Comparison of ENCODE assay signal across 16 cellular contexts in genomic region chr14:33762462-33762861, GRCh38.
"Had no signal": no experiment of that assay in that cellular context is flagged by ENCODE, and none has a peak within 500 bp of the region (broad histone marks: within the 10 kb centered on the region; RNA-seq: fewer than 3 reads in every experiment).

No MANE protein-coding gene starts in this region.

- H3K27ac Mint-ChIP-seq: activated B cell treated with CpG ODN at 0.5 μM for 24 hours; activated naive CD4-positive, alpha-beta T cell treated with anti-CD3 and anti-CD28 coated beads, Interleukin-2, amount 50 U/mL, for 24 hours; naive thymus-derived CD8-positive, alpha-beta T cell; stimulated activated naive CD8-positive, alpha-beta T cell treated with anti-CD3 and anti-CD28 coated beads, Interleukin-15, Interleukin-2, amounts not matched to agents 100 ng/mL and 50 ng/mL, for 24 hours; T-helper 1 cell treated with Interleukin-12 subunit alpha and Interleukin-12 subunit beta and Interleukin-4 antibody, amounts not matched to agents 30 μg/mL and 1 μg/mL, for 36 hours had no signal

- H3K27me3 Mint-ChIP-seq: activated B cell treated with CpG ODN at 0.5 μM for 24 hours had no signal

- H3K4me3 ChIP-seq: gastrocnemius medialis, mucosa of descending colon, prostate gland, sigmoid colon, thoracic aorta had no signal

- H3K36me3 Mint-ChIP-seq: activated naive CD4-positive, alpha-beta T cell treated with anti-CD3 and anti-CD28 coated beads, Interleukin-2, amount 50 U/mL, for 24 hours; naive thymus-derived CD8-positive, alpha-beta T cell had no signal

- DNase-seq: activated B cell treated with CpG ODN at 0.5 μM for 24 hours; activated CD4-positive, alpha-beta T cell treated with anti-CD3 and anti-CD28 coated beads, Interleukin-2, amount 50 U/mL, for 4 hours; activated effector memory CD4-positive, alpha-beta T cell treated with Interleukin-2 at 50 U/mL for 16 hours; activated T-cell treated with anti-CD3 and anti-CD28 coated beads, Interleukin-2, amount 50 U/mL, for 1 hour; brain microvascular endothelial cell; gastrocnemius medialis; mucosa of descending colon; naive thymus-derived CD8-positive, alpha-beta T cell; nucleus accumbens; sigmoid colon; stimulated activated CD4-positive, alpha-beta T cell treated with anti-CD3 and anti-CD28 coated beads, Interleukin-4, amount 100 ng/mL, for 1 hour had no signal

- ATAC-seq: gastrocnemius medialis; mucosa of descending colon; naive thymus-derived CD8-positive, alpha-beta T cell had no signal

- H3K4me3 Mint-ChIP-seq: activated B cell treated with CpG ODN at 0.5 μM for 24 hours; activated naive CD4-positive, alpha-beta T cell treated with anti-CD3 and anti-CD28 coated beads, Interleukin-2, amount 50 U/mL, for 24 hours; naive thymus-derived CD8-positive, alpha-beta T cell; stimulated activated naive CD8-positive, alpha-beta T cell treated with anti-CD3 and anti-CD28 coated beads, Interleukin-15, Interleukin-2, amounts not matched to agents 100 ng/mL and 50 ng/mL, for 24 hours; T-helper 1 cell treated with Interleukin-12 subunit alpha and Interleukin-12 subunit beta and Interleukin-4 antibody, amounts not matched to agents 30 μg/mL and 1 μg/mL, for 36 hours had no signal

- H3K4me1 ChIP-seq: gastrocnemius medialis, prostate gland had no signal

- H3K9me3 ChIP-seq: gastrocnemius medialis, mucosa of descending colon, prostate gland, sigmoid colon, thoracic aorta had no signal

- H3K27ac ChIP-seq: brain microvascular endothelial cell, gastrocnemius medialis, prostate gland, sigmoid colon, thoracic aorta had no signal

- H3K36me3 ChIP-seq: brain microvascular endothelial cell, gastrocnemius medialis, prostate gland, sigmoid colon, thoracic aorta had no signal

- H3K9me3 Mint-ChIP-seq: activated B cell treated with CpG ODN at 0.5 μM for 24 hours; activated naive CD4-positive, alpha-beta T cell treated with anti-CD3 and anti-CD28 coated beads, Interleukin-2, amount 50 U/mL, for 24 hours; naive thymus-derived CD8-positive, alpha-beta T cell; stimulated activated naive CD8-positive, alpha-beta T cell treated with anti-CD3 and anti-CD28 coated beads, Interleukin-15, Interleukin-2, amounts not matched to agents 100 ng/mL and 50 ng/mL, for 24 hours; T-helper 1 cell treated with Interleukin-12 subunit alpha and Interleukin-12 subunit beta and Interleukin-4 antibody, amounts not matched to agents 30 μg/mL and 1 μg/mL, for 36 hours had no signal

- H3K27me3 ChIP-seq: brain microvascular endothelial cell, sigmoid colon had no signal

- H3K4me1 Mint-ChIP-seq: activated B cell treated with CpG ODN at 0.5 μM for 24 hours; activated naive CD4-positive, alpha-beta T cell treated with anti-CD3 and anti-CD28 coated beads, Interleukin-2, amount 50 U/mL, for 24 hours had no signal
